ENCODE assay signal across 11 cellular contexts in the genomic region with DNA sequence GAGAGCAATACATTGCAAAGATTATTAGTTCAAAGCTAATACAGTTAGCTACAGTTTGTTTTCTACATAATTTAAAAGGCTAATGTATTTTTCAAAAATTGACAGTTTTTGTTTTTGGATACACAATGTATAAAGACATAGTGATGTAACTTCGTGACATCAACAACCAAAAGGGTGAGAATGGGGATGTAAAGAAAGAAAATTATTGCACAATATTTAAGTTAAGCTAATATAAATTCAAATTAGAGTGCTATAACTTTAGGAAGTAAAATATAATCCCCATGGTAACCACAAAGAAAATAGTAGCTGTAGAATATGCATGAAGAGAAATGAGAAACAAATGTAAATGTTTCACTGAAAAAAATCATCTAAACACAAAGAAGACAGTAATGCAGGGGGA.
"Had no signal": no experiment of that assay in that cellular context is flagged by ENCODE, and none has a peak within 500 bp of the region (broad histone marks: within the 10 kb centered on the region; RNA-seq: fewer than 3 reads in every experiment).

No MANE protein-coding gene starts in this region.

- H2AFZ ChIP-seq: GM23248, GM23338 had no signal

- H3K4me3 ChIP-seq: GM23248, GM23338, HAP-1 had no signal

- FAIRE-seq: H1, H54 had no signal

- H3K4me2 ChIP-seq: GM23338 had no signal

- H3K36me3 ChIP-seq: HAP-1 had no signal

- DNase-seq: GM23248, GOT3, H7, H9, HCEC 1CT, HFFc6 had no signal

- H3K9ac ChIP-seq: GM23248 had no signal

- H3K9me3 ChIP-seq: HAP-1 had no signal

- ATAC-seq: GM23338, HCT116 had no signal

- H3K27ac ChIP-seq: GM23248 had no signal
